ENCODE assay signal across 13 cellular contexts in genomic region chr17:76081295-76082210, GRCh38. TPM values are rescaled to one million over a fixed set of nuclear protein-coding genes. Genes with fewer than 3 reads are reported as not detected.
DNase-seq lines count a peak whose midpoint lies in the region; ATAC-seq and TF ChIP-seq lines count a peak whose summit lies in the region.
"Had no signal": no experiment of that assay in that cellular context is flagged by ENCODE, and none has a peak within 500 bp of the region (broad histone marks: within the 10 kb centered on the region; RNA-seq: fewer than 3 reads in every experiment).

No MANE protein-coding gene starts in this region.

- no peak overlapping the region for H2AFZ ChIP-seq in IMR-90 (replicated peaks; ENCODE audit: low read length, poor library complexity)

- no peak overlapping the region for H3K9ac ChIP-seq in IMR-90 (ENCODE audit: low read depth, low read length)

- H3K14ac ChIP-seq in IMR-90 (replicated peaks; ENCODE audit: low read depth, low read length), result no peak overlapping the region

- H3K23ac ChIP-seq in IMR-90 (ENCODE audit: low read depth, low read length), result no peak overlapping the region

- H3K27ac Mint-ChIP-seq in chondrocyte (ENCODE audit: unreplicated experiment), result no peak overlapping the region

- ATAC-seq in IMR-90 (ENCODE audit: low read depth) (no peak), HG03045 (IDR thresholded peaks at IDR 0.05; ENCODE audit: unreplicated experiment) (no peak)

- no peak for TF ChIP-seq RAD21 in IMR-90 (IDR thresholded peaks at IDR 0.05; ENCODE audit: low read length)

- POLR2A ChIA-PET in IMR-90 (lab: Charles Lee; ENCODE audit: unreplicated experiment), result no interaction called here

- BruUV-seq in IMR-90 (replicated peaks; lab: Mats Ljungman, UMichigan), result no TSS peak

- DNase-seq in IMR-90 (no peak), chondrocyte (ENCODE audit: low spot score) (peak; percentile 72), posterior vena cava (ENCODE audit: low spot score) (peak; percentile 65), NCI-H2029 (lab: John Stamatoyannopoulos, UW) (no peak), NCI-H524 treated with DMSO at 0.1 percent for 48 hours (lab: John Stamatoyannopoulos, UW) (no peak)
- DNase-seq: activated CD4-positive, alpha-beta T cell treated with anti-CD3 and anti-CD28 coated beads, Interleukin-2, amount 50 U/mL, for 4 hours; MG63; NCI-H2029 treated with DMSO at 0.1 percent for 48 hours had no signal

- H2BK15ac ChIP-seq in IMR-90 (ENCODE audit: low read depth, low read length), result no peak overlapping the region

- 64% methylated on average over 15 of the region's 27 CpGs; no CpG with 5 or more reads in 1 of the 2 experiments for WGBS in IMR-90 (ENCODE audit: extremely low coverage in 2 of 2, insufficient read length in 1 of 2), 2 experiments

- no peak overlapping the region for H3K4me3 ChIP-seq in IMR-90 (ENCODE audit: insufficient read depth, low read depth, low read length)
- H3K4me3 ChIP-seq: BLaER1 treated with 17β-estradiol and CSF1 and Interleukin-3, amounts not matched to agents 10 nM and 100 nM; MG63 had no signal

- peaks cover 3% of the 10 kb centered on the region for H3K4me1 Mint-ChIP-seq in chondrocyte (ENCODE audit: low read depth)

- in situ Hi-C loops in IMR-90 (cut with MboI; ENCODE audit: low sequenced_read_pairs), result no loop called here

- H3K9me3 ChIP-seq in IMR-90 (ENCODE audit: control insufficient read depth, insufficient read depth, low read length), result no peaks in the 10 kb centered on the region
- H3K9me3 ChIP-seq: BLaER1 treated with 17β-estradiol and CSF1 and Interleukin-3, amounts not matched to agents 10 nM and 100 nM; MG63 had no signal

- no peak overlapping the region for H2BK120ac ChIP-seq in IMR-90 (ENCODE audit: low read depth, low read length)

- TF ChIP-seq CTCF in IMR-90 (conservative IDR thresholded peaks at IDR 0.05; ENCODE audit: low read depth, low read length) (no peak), chondrocyte (IDR thresholded peaks at IDR 0.05) (no peak)

- no peak overlapping the region for H2BK5ac ChIP-seq in IMR-90 (ENCODE audit: low read depth, low read length, poor library complexity, severe bottlenecking)

- TF ChIP-seq POLR2A in IMR-90 (IDR thresholded peaks at IDR 0.05; ENCODE audit: low read depth, low read length), result no peak

- no peak overlapping the region for H3K4ac ChIP-seq in IMR-90 (ENCODE audit: low read depth, low read length)

- H3K36me3 ChIP-seq in IMR-90 (ENCODE audit: control insufficient read depth, insufficient read depth, low read length), result peaks cover 38% of the 10 kb centered on the region

- H3K4me2 ChIP-seq in IMR-90 (ENCODE audit: low read depth, low read length), result no peak overlapping the region

- H3K56ac ChIP-seq in IMR-90 (ENCODE audit: extremely low read depth, insufficient read depth, low read length), result no peak overlapping the region

- H3K4me3 Mint-ChIP-seq in chondrocyte (ENCODE audit: unreplicated experiment), result no peak overlapping the region

- H3K9me3 Mint-ChIP-seq in chondrocyte (ENCODE audit: low read depth), result no peaks in the 10 kb centered on the region

- H4K20me1 ChIP-seq in IMR-90 (ENCODE audit: insufficient read depth, low read length), result peaks cover 14% of the 10 kb centered on the region; the same call in 1 of the 2 replicates

- no peaks in the 10 kb centered on the region for H3K4me1 ChIP-seq in IMR-90 (ENCODE audit: control insufficient read depth, insufficient read depth, low read length)

- H3K79me1 ChIP-seq in IMR-90 (ENCODE audit: low read depth in 1 of 2, low read length in 2 of 2), result no peaks in the 10 kb centered on the region

- peak overlapping the region; percentile 45 for H2AK9ac ChIP-seq in IMR-90 (replicated peaks; ENCODE audit: low read depth, low read length, poor library complexity)

- H3K27me3 Mint-ChIP-seq in chondrocyte (ENCODE audit: low read depth), result peaks cover 32% of the 10 kb centered on the region

- no peak overlapping the region for H4K5ac ChIP-seq in IMR-90 (ENCODE audit: low read depth, low read length)

- H3K27ac ChIP-seq in IMR-90 (ENCODE audit: insufficient read depth, low read length), result no peak overlapping the region
- H3K27ac ChIP-seq: BLaER1 treated with 17β-estradiol and CSF1 and Interleukin-3, amounts not matched to agents 10 nM and 100 nM had no signal

- peaks cover 19% of the 10 kb centered on the region for H3K36me3 Mint-ChIP-seq in chondrocyte (ENCODE audit: low read depth)

- CTCF ChIA-PET in IMR-90 (lab: Yijun Ruan, JAX), result no interaction called here

- peaks cover 8% of the 10 kb centered on the region; the same call in 1 of the 2 replicates for H3K9me1 ChIP-seq in IMR-90 (ENCODE audit: insufficient read depth, low read length)

- no peak overlapping the region for H2AK5ac ChIP-seq in IMR-90 (ENCODE audit: low read depth, low read length)

- no peak overlapping the region for H3K18ac ChIP-seq in IMR-90 (ENCODE audit: low read depth, low read length)

- dilution Hi-C loops in IMR-90 (cut with HindIII; ENCODE audit: low sequenced_read_pairs, unreplicated experiment), result no loop called here

- intact Hi-C loops in IMR-90 (cut with micrococcal nuclease) (no loop called here), posterior vena cava (cut with DNase I) (no loop called here)

- no peak overlapping the region for H4K8ac ChIP-seq in IMR-90 (ENCODE audit: low read depth in 2 of 2, low read length in 2 of 2)

- H4K91ac ChIP-seq in IMR-90 (ENCODE audit: insufficient read depth, low read depth, low read length), result no peak overlapping the region

- no peak overlapping the region for H2BK20ac ChIP-seq in IMR-90 (ENCODE audit: low read depth, low read length)

- peaks cover 37% of the 10 kb centered on the region for H3K27me3 ChIP-seq in IMR-90 (ENCODE audit: control insufficient read depth, insufficient read depth, low read length)

TF ChIP-seq in IMR-90, 13 proteins besides CTCF, POLR2A, EP300 and RAD21 (continues in another document):
- TF ChIP-seq USF2 (IDR thresholded peaks at IDR 0.05; ENCODE audit: low read depth, low read length) (no peak), ELK1 (IDR thresholded peaks at IDR 0.05; ENCODE audit: borderline replicate concordance, low read depth, low read length) (no peak), CHD1 (IDR thresholded peaks at IDR 0.05; ENCODE audit: low read depth, low read length) (no peak), FOS (IDR thresholded peaks at IDR 0.05; ENCODE audit: low read depth, low read length) (no peak), MAFK (IDR thresholded peaks at IDR 0.05; ENCODE audit: low read depth, low read length) (no peak), RCOR1 (IDR thresholded peaks at IDR 0.05; ENCODE audit: insufficient replicate concordance, low read length) (no peak), RFX5 (IDR thresholded peaks at IDR 0.05; ENCODE audit: low read depth, low read length) (no peak), SMC3 (IDR thresholded peaks at IDR 0.05; ENCODE audit: low read depth, low read length) (no peak), CEBPB (IDR thresholded peaks at IDR 0.05; ENCODE audit: low read depth, low read length) (no peak), MAZ (IDR thresholded peaks at IDR 0.05; ENCODE audit: borderline replicate concordance, low read depth, low read length) (no peak), NFE2L2 (IDR thresholded peaks at IDR 0.05; ENCODE audit: low read depth, low read length) (no peak)

RNA-seq across cellular contexts. Expression of gene ZACN, which starts 2.6 kb away (rescaled TPM):
- total RNA-seq in IMR-90 (2012; rRNA removed) (not detected in 2 replicates), chondrocyte (not detected in 3 replicates), posterior vena cava (not detected)
- not detected in 2 replicates for polyA plus RNA-seq in IMR-90 (2012; rRNA removed)
- not detected in 2 replicates for polyA plus RNA-seq in IMR-90 (2012; cell fraction: cytosol; rRNA removed)
- polyA plus RNA-seq in IMR-90 (2012; cell fraction: nucleus; rRNA removed; ENCODE audit: low replicate concordance), result 0.16 and 0.18 TPM in 2 replicates
- total RNA-seq: Daoy, lung microvascular endothelial cell, omental fat pad had no signal

RNA-seq across cellular contexts. Expression of gene GALR2, which starts 7.0 kb away (rescaled TPM):
- total RNA-seq in IMR-90 (2012; rRNA removed) (not detected in 2 replicates), chondrocyte (not detected in 3 replicates), posterior vena cava (not detected)
- 0.07 and 0.10 TPM in 2 replicates for polyA plus RNA-seq in IMR-90 (2012; rRNA removed)
- polyA plus RNA-seq in IMR-90 (2012; cell fraction: cytosol; rRNA removed), result 0.18 TPM in 1 of 2 replicates, not detected in the other
- polyA plus RNA-seq in IMR-90 (2012; cell fraction: nucleus; rRNA removed; ENCODE audit: low replicate concordance), result 0.10 and 0.26 TPM in 2 replicates
- total RNA-seq: Daoy had no signal

RNA-seq across cellular contexts. Expression of gene SRP68, which starts 9.2 kb away (rescaled TPM):
- total RNA-seq in IMR-90 (2012; rRNA removed) (47.1 and 47.2 TPM in 2 replicates), chondrocyte (62.1 to 77.6 TPM (median 63.0 TPM) in 3 replicates), posterior vena cava (10 to 100 TPM; 45.3 to 49.1 TPM)
- 69.1 and 82.6 TPM in 2 replicates for polyA plus RNA-seq in IMR-90 (2012; rRNA removed)
- polyA plus RNA-seq in IMR-90 (2012; cell fraction: cytosol; rRNA removed), result 28.2 and 52.1 TPM in 2 replicates
- 24.9 and 48.5 TPM in 2 replicates for polyA plus RNA-seq in IMR-90 (2012; cell fraction: nucleus; rRNA removed; ENCODE audit: low replicate concordance)

RNA-seq across cellular contexts. Expression of gene EXOC7, which starts 22.0 kb away (rescaled TPM):
- 98.9 and 118 TPM in 2 replicates for total RNA-seq in IMR-90 (2012; rRNA removed)
- 85.9 and 89.5 TPM in 2 replicates for polyA plus RNA-seq in IMR-90 (2012; rRNA removed)
- 35.6 and 57.4 TPM in 2 replicates for polyA plus RNA-seq in IMR-90 (2012; cell fraction: cytosol; rRNA removed)
- 192 and 276 TPM in 2 replicates for polyA plus RNA-seq in IMR-90 (2012; cell fraction: nucleus; rRNA removed; ENCODE audit: low replicate concordance)
- total RNA-seq in chondrocyte, result 129 to 180 TPM (median 131 TPM) in 3 replicates
- total RNA-seq in posterior vena cava, result 10 to 100 TPM; 94.5 to 98.2 TPM

RNA-seq across cellular contexts. Expression of gene EVPL, which starts 54.4 kb away (rescaled TPM):
- total RNA-seq in IMR-90 (2012; rRNA removed) (not detected in 2 replicates), chondrocyte (not detected in 3 replicates), posterior vena cava (1 to 10 TPM in 1 of 2 donors, under 1 TPM in 1; 0.33 to 1.3 TPM)
- not detected in 2 replicates for polyA plus RNA-seq in IMR-90 (2012; rRNA removed)
- polyA plus RNA-seq in IMR-90 (2012; cell fraction: cytosol; rRNA removed), result not detected in 2 replicates
- 0.01 TPM in 1 of 2 replicates, not detected in the other for polyA plus RNA-seq in IMR-90 (2012; cell fraction: nucleus; rRNA removed; ENCODE audit: low replicate concordance)
- total RNA-seq: lung microvascular endothelial cell had no signal

Comparison
In these comparisons a context has a peak if more than half of its experiments do, and no peak if none do; other contexts are left out.
1. DNase-seq: peak in chondrocyte (single experiment) and posterior vena cava (single experiment); none in IMR-90 (single experiment), NCI-H2029 (single experiment) and NCI-H524 treated with DMSO at 0.1 percent for 48 hours (single experiment).